Comparison of ENCODE assay signal across 8 cellular contexts in genomic region chr1:28642847-28643635, GRCh38. TPM values are rescaled to one million over a fixed set of nuclear protein-coding genes. Genes with fewer than 3 reads are reported as not detected.
DNase-seq lines count a peak whose midpoint lies in the region; FAIRE-seq and TF ChIP-seq lines count a peak whose summit lies in the region.

Gene TAF12, minus strand, starts transcription at chr1:28643067. Its CDS starts 20,986 bp downstream, at chr1:28622081.

- CTCF ChIA-PET in H1 (lab: Charles Lee; ENCODE audit: partially characterized antibody) = interaction anchor here (0.8 to 5.1 kb wide), 7 partner anchors 9 to 234 kb away, joined by 3 to 31 read pairs (median 4); partner anchors contain the start of gene YTHDF2

- TF ChIP-seq CTCF in GM20000 (IDR thresholded peaks at IDR 0.05; ENCODE audit: extremely low read depth, missing control alignments) (peak; percentile 38), H1 (IDR thresholded peaks at IDR 0.05; ENCODE audit: control extremely low read depth in 1 of 3, insufficient read depth in 1 of 3, low read depth in 1 of 3, low read length in 3 of 3) (peak; percentile 52 to 59 (median 59))

- peak within 1 kb of the TSS; percentile 73 to 95 (median 86) for H3K4me3 ChIP-seq in H1 (ENCODE audit: extremely low read depth in 1 of 4, insufficient read depth in 2 of 4, low read depth in 3 of 4, low read length in 4 of 4)

- H3K79me2 ChIP-seq in H1 (ENCODE audit: control insufficient read depth in 1 of 2, insufficient read depth in 2 of 2, low read length in 2 of 2) = peaks cover 0 to 7% of the 10 kb centered on the region in 2 experiments; a peak in 2 of 4 replicates

- peak within 1 kb of the TSS; percentile 95 for H4K5ac ChIP-seq in H1 (ENCODE audit: insufficient read length, low read depth, low read length)

- TF ChIP-seq RAD21 in H1 (IDR thresholded peaks at IDR 0.05 in 1 of 2, conservative IDR thresholded peaks at IDR 0.05 in 1 of 2; ENCODE audit: low read depth in 2 of 2, low read length in 2 of 2) = peak; percentile 58 to 64

- no peak for FAIRE-seq in H1 (lab: Jason Lieb, UNC)

- H2BK15ac ChIP-seq in H1 (ENCODE audit: low read length) = peak within 1 kb of the TSS; percentile 53; the same call in 1 of the 2 replicates

- no peaks in the 10 kb centered on the region for H3K27me3 ChIP-seq in H1 (replicated peaks in 1 of 4; ENCODE audit: control insufficient read depth in 3 of 4, extremely low read depth in 1 of 4, insufficient read depth in 3 of 4, low read length in 3 of 4)

- H2BK12ac ChIP-seq in H1 (ENCODE audit: low read depth, low read length) = peak within 1 kb of the TSS; percentile 77

- H3K4me2 ChIP-seq in H1 (ENCODE audit: insufficient read depth in 1 of 2, low read depth in 2 of 2, low read length in 2 of 2) = peak within 1 kb of the TSS; percentile 67 to 90

- no peaks in the 10 kb centered on the region for H3K36me3 ChIP-seq in H1 (ENCODE audit: control insufficient read depth in 2 of 4, insufficient read depth in 4 of 4, low read length in 3 of 4)

- peak within 1 kb of the TSS; percentile 84 for H3K27ac ChIP-seq in H1 (ENCODE audit: low read depth, low read length)

- peak within 1 kb of the TSS; percentile 87 for H2AFZ ChIP-seq in H1 (ENCODE audit: low read length)

- peaks cover 6% of the 10 kb centered on the region for H3K23me2 ChIP-seq in H1 (ENCODE audit: low read depth, low read length)

- peak within 1 kb of the TSS; percentile 91; the same call in 1 of the 2 replicates for H4K8ac ChIP-seq in H1 (ENCODE audit: extremely low read depth, insufficient read depth, low read length)

- TF ChIP-seq POLR2A in H1 (IDR thresholded peaks at IDR 0.05; ENCODE audit: control extremely low read depth in 1 of 2, low read depth in 2 of 2, low read length in 2 of 2) = peak; percentile 92 to 94

- H3K9me3 ChIP-seq in H1 (ENCODE audit: insufficient read depth in 2 of 2, low read depth in 1 of 2, low read length in 1 of 2) = no peaks in the 10 kb centered on the region

- H4K20me1 ChIP-seq in H1 (replicated peaks in 1 of 2; ENCODE audit: control insufficient read depth in 1 of 2, insufficient read depth in 2 of 2, low read length in 2 of 2) = no peaks in the 10 kb centered on the region

- peak within 1 kb of the TSS; percentile 99 for H4K91ac ChIP-seq in H1 (replicated peaks; ENCODE audit: insufficient read length, low read length)

- H3K14ac ChIP-seq in H1 (ENCODE audit: insufficient read length) = no peak within 1 kb of the TSS

- POLR2A ChIA-PET in H1 (lab: Charles Lee; ENCODE audit: partially characterized antibody) = interaction anchor here (0.7 to 9.3 kb wide), 27 partner anchors 11 to 274 kb away, joined by 3 to 132 read pairs (median 4); partner anchors contain the start of genes GMEB1, PHACTR4, RCC1 and YTHDF2

- H2BK120ac ChIP-seq in H1 (replicated peaks; ENCODE audit: low read depth, low read length) = peak within 1 kb of the TSS; percentile 98

- peak within 1 kb of the TSS; percentile 97 for H3K18ac ChIP-seq in H1 (ENCODE audit: extremely low read depth, low read length)

- TF ChIP-seq EP300 in H1 (IDR thresholded peaks at IDR 0.05; ENCODE audit: borderline replicate concordance in 1 of 2, low read depth in 2 of 2, low read length in 2 of 2) = no peak

- peak within 1 kb of the TSS; percentile 75; the same call in 1 of the 2 replicates for H2BK20ac ChIP-seq in H1 (ENCODE audit: low read length)

- peak within 1 kb of the TSS; percentile 83 for H2BK5ac ChIP-seq in H1 (ENCODE audit: low read depth, low read length)

- WGBS in H1 (ENCODE audit: extremely low coverage in 1 of 2, insufficient coverage in 1 of 2, insufficient read length in 1 of 2, insufficient replicate concordance in 2 of 2, low coverage in 1 of 2, low lambda C conversion rate in 2 of 2, missing lambda C conversion rate in 1 of 2), 2 experiments = 8% methylated on average over 47 of the region's 49 CpGs; no CpG with 5 or more reads in 1 of the 2 experiments

- peak; percentile 94 for DNase-seq in COR-L47 (lab: John Stamatoyannopoulos, UW)
- peak; percentile 87 for DNase-seq in GM20000 (ENCODE audit: low spot score)
- DNase-seq in HT1080 (ENCODE audit: low read depth) = peak; percentile 97
- peak; percentile 95 to 98 for DNase-seq in NOMO-1 (lab: John Stamatoyannopoulos, UW; ENCODE audit: unreplicated experiment in 2 of 2)
- peak; percentile 85 to 86 for DNase-seq in activated CD8-positive, alpha-beta memory T cell treated with anti-CD3 and anti-CD28 coated beads for 4 hours (ENCODE audit: low read depth in 2 of 2)
- DNase-seq in H1 (ENCODE audit: low read depth in 1 of 2, low spot score in 2 of 2) = peak; percentile 87 to 92
- DNase-seq in mesenteric fat pad (ENCODE audit: low spot score) = peak; percentile 98
- DNase-seq in stimulated activated CD8-positive, alpha-beta memory T cell treated with anti-CD3 and anti-CD28 coated beads, Interleukin-15, amount 100 ng/mL, for 24 hours (ENCODE audit: low read depth) = peak; percentile 82

- H3K79me1 ChIP-seq in H1 (ENCODE audit: low read depth, low read length) = no peaks in the 10 kb centered on the region

- H3K23ac ChIP-seq in H1 (ENCODE audit: insufficient read length) = no peak within 1 kb of the TSS

- peak within 1 kb of the TSS; percentile 83 to 91 (median 88) for H3K9ac ChIP-seq in H1 (replicated peaks in 1 of 4; ENCODE audit: extremely low read depth in 1 of 4, low read depth in 3 of 4, low read length in 3 of 4)

- peak within 1 kb of the TSS; percentile 99 for H3K4ac ChIP-seq in H1 (replicated peaks; ENCODE audit: insufficient read length, low read depth, low read length)

- peaks cover 0 to 5% (median 4%) of the 10 kb centered on the region in 4 experiments; a peak in 3 of 7 replicates for H3K4me1 ChIP-seq in H1 (replicated peaks in 1 of 4; ENCODE audit: control insufficient read depth in 3 of 4, insufficient read depth in 4 of 4, low read length in 3 of 4)

- peak within 1 kb of the TSS; percentile 52 for H3K56ac ChIP-seq in H1 (replicated peaks; ENCODE audit: insufficient read length, low read depth, low read length)

- H2AK5ac ChIP-seq in H1 (ENCODE audit: low read depth, low read length) = no peak within 1 kb of the TSS

TF ChIP-seq in H1, 55 proteins besides CTCF, POLR2A, EP300 and RAD21 (continues in another document):
- TF ChIP-seq HDAC6 (IDR thresholded peaks at IDR 0.05; ENCODE audit: low read depth, low read length) = no peak
- TF ChIP-seq YY1 (IDR thresholded peaks at IDR 0.05; ENCODE audit: low read depth, low read length) = peak; percentile 90
- no peak for TF ChIP-seq SIX5 (IDR thresholded peaks at IDR 0.05; ENCODE audit: low read depth, low read length)
- peak; percentile 88 for TF ChIP-seq ASH2L (IDR thresholded peaks at IDR 0.05; ENCODE audit: low read length)
- peak; percentile 52; the same call in 1 of the 2 replicates for TF ChIP-seq JUND (IDR thresholded peaks at IDR 0.05; ENCODE audit: low read length)
- TF ChIP-seq MAX (IDR thresholded peaks at IDR 0.05) = peak; percentile 96
- no peak; the same call in 1 of the 2 replicates for TF ChIP-seq CHD2 (IDR thresholded peaks at IDR 0.05; ENCODE audit: low read length)
- TF ChIP-seq RXRA (IDR thresholded peaks at IDR 0.05; ENCODE audit: insufficient read depth, low read depth, low read length) = no peak
- TF ChIP-seq CTBP2 (IDR thresholded peaks at IDR 0.05; ENCODE audit: borderline replicate concordance, insufficient read depth, insufficient read length, low read length) = no peak
- peak; percentile 96 for TF ChIP-seq PHF8 (conservative IDR thresholded peaks at IDR 0.05; ENCODE audit: low read depth, low read length)
- peak; percentile 89 for TF ChIP-seq TBP (IDR thresholded peaks at IDR 0.05; ENCODE audit: low read depth, low read length)
- TF ChIP-seq RBBP5 (IDR thresholded peaks at IDR 0.05; ENCODE audit: borderline replicate concordance, low read depth, low read length) = peak; percentile 56; the same call in 1 of the 2 replicates

RNA-seq across cellular contexts. Expression of gene TAF12, which starts in this region (rescaled TPM):
- total RNA-seq in HT1080 (2014; rRNA removed; shearing (Covaris generic)) = 40.7 and 44.0 TPM in 2 replicates
- 25.3 and 27.4 TPM in 2 replicates for polyA plus RNA-seq in HT1080 (2015; cell fraction: cytosol; rRNA removed)
- 12.7 and 14.6 TPM in 2 replicates for polyA plus RNA-seq in HT1080 (2015; cell fraction: nucleus; rRNA removed)
- total RNA-seq in H1 (2021; fragmentation: NEBNext Ultra II Directional; extraction: Animal tissue kit (Norgen Biotek cat#: 25700)) = 23.7 and 27.2 TPM in 2 replicates
- polyA plus RNA-seq in H1 (2011; rRNA removed) = 16.3 and 25.1 TPM in 2 replicates
- 38.3 TPM for polyA plus RNA-seq in H1 (2011; cell fraction: cytosol; rRNA removed)
- polyA plus RNA-seq in H1 (2011; cell fraction: nucleus; rRNA removed) = 24.6 TPM
- 28.9 to 34.3 TPM (median 31.1 TPM) in 4 replicates for polyA plus RNA-seq in H1 (2012, experiment 1 of 2)
- 11.9 TPM for polyA plus RNA-seq in H1 (2012, experiment 2 of 2)
- polyA plus RNA-seq in H1 (2013, experiment 1 of 2) = 35.1 TPM
- 37.7 TPM for polyA plus RNA-seq in H1 (2013, experiment 2 of 2)
- polyA minus RNA-seq in H1 (2011; rRNA and poly(A)+ RNA removed) = 17.3 and 17.4 TPM in 2 replicates
- 8.3 TPM for polyA minus RNA-seq in H1 (2011; cell fraction: cytosol; rRNA and poly(A)+ RNA removed)
- polyA minus RNA-seq in H1 (2011; cell fraction: nucleus; rRNA and poly(A)+ RNA removed) = 6.3 TPM
- 21.9 TPM for total RNA-seq in mesenteric fat pad

Comparison
In these comparisons a context has a peak if more than half of its experiments do, and no peak if none do; other contexts are left out.
1. Peak in every context shown above with its lines: DNase-seq, H3K4me3 ChIP-seq and H3K27ac ChIP-seq.